1 cellular context compared by ENCODE assay signal in the genomic region with DNA sequence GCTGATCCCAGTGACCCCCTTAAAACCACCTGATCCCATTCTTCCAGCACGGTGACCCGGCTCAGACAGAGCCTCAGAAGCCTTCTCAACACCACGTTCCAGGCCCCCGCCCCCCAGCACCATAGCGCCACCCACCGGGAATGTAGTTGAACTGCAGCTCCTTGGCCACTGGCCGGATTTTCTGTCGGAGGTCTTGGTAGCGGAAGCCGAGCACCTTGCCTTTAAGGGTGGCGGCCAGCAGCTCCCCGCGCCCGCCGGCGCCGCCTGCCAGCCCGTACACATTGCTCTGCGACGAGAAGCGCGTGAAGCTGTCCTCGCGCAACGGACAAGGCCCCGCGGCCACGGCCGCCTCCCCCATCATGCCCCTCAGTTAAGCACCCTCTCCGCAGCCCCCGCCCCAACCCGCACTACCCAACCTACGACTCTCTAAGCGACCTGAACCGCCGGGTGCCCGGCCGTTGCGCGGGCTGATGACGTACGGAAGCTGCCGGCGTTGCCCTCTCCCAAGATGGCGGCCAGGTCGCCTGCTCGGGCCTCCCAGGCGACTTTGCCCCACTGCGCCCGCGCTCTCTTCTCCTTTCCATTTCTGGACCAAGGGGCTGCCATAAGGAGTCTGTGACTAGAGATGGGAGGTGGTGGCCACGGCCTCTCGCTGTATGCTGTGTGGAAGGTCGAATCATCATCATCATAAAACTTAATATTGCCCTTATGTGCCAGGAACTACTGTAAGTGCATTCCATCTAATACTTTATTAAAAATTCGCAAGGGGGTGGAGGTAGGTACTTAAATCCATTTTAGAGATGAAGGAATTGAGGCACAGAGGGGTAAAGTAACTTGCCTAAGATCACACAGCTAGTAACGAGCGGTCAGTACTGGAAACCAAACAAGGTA.
TF ChIP-seq lines count a peak whose summit lies in the region.

Gene KPTN (minus strand): TSS at position 420 of the 891 bp plus-strand sequence. CDS start 59 bp downstream, at position 361.

TF ChIP-seq in K562, 482 proteins besides CTCF, POLR2A, EP300 and RAD21 (continued from another document and continues in another):
- TF ChIP-seq, protein P1, sequence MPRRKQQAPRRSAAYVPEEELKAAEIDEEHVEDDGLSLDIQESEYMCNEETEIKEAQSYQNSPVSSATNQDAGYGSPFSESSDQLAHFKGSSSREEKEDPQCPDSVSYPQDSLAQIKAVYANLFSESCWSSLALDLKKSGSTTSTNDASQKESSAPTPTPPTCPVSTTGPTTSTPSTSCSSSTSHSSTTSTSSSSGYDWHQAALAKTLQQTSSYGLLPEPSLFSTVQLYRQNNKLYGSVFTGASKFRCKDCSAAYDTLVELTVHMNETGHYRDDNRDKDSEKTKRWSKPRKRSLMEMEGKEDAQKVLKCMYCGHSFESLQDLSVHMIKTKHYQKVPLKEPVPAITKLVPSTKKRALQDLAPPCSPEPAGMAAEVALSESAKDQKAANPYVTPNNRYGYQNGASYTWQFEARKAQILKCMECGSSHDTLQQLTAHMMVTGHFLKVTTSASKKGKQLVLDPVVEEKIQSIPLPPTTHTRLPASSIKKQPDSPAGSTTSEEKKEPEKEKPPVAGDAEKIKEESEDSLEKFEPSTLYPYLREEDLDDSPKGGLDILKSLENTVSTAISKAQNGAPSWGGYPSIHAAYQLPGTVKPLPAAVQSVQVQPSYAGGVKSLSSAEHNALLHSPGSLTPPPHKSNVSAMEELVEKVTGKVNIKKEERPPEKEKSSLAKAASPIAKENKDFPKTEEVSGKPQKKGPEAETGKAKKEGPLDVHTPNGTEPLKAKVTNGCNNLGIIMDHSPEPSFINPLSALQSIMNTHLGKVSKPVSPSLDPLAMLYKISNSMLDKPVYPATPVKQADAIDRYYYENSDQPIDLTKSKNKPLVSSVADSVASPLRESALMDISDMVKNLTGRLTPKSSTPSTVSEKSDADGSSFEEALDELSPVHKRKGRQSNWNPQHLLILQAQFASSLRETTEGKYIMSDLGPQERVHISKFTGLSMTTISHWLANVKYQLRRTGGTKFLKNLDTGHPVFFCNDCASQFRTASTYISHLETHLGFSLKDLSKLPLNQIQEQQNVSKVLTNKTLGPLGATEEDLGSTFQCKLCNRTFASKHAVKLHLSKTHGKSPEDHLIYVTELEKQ (CRISPR knock-in tag; IDR thresholded peaks at IDR 0.05): no peak
- TF ChIP-seq L3MBTL2 (IDR thresholded peaks at IDR 0.05): peak; percentile 49; the same call in 1 of the 2 replicates
- peak; percentile 98 for TF ChIP-seq ZNF696 (CRISPR knock-in tag; conservative IDR thresholded peaks at IDR 0.05)
- no peak for TF ChIP-seq ZNF347 (CRISPR knock-in tag; IDR thresholded peaks at IDR 0.05; ENCODE audit: low read depth)
- no peak for TF ChIP-seq MAFF (IDR thresholded peaks at IDR 0.05; ENCODE audit: low read length)
- TF ChIP-seq GTF2A2 (tag; IDR thresholded peaks at IDR 0.05): no peak
- TF ChIP-seq ZNF830 (CRISPR knock-in tag; IDR thresholded peaks at IDR 0.05): no peak
- TF ChIP-seq ZNF197 (CRISPR knock-in tag; IDR thresholded peaks at IDR 0.05; ENCODE audit: low read depth): peak; percentile 43; the same call in 1 of the 2 replicates
- no peak for TF ChIP-seq RERE (CRISPR knock-in tag; IDR thresholded peaks at IDR 0.05; ENCODE audit: borderline replicate concordance)
- TF ChIP-seq HMGN3 (IDR thresholded peaks at IDR 0.05; ENCODE audit: borderline replicate concordance, extremely low read depth, insufficient read length, low read depth, low read length): peak; percentile 85
- TF ChIP-seq ZNF274 (IDR thresholded peaks at IDR 0.05; ENCODE audit: borderline replicate concordance, low read depth, low read length): no peak
- 0 out of 2 replicates have a peak, but pooled peaks have one; percentile 43 for TF ChIP-seq NFIC (IDR thresholded peaks at IDR 0.05)
- no peak for TF ChIP-seq THRA (IDR thresholded peaks at IDR 0.05)
- TF ChIP-seq, protein P2, sequence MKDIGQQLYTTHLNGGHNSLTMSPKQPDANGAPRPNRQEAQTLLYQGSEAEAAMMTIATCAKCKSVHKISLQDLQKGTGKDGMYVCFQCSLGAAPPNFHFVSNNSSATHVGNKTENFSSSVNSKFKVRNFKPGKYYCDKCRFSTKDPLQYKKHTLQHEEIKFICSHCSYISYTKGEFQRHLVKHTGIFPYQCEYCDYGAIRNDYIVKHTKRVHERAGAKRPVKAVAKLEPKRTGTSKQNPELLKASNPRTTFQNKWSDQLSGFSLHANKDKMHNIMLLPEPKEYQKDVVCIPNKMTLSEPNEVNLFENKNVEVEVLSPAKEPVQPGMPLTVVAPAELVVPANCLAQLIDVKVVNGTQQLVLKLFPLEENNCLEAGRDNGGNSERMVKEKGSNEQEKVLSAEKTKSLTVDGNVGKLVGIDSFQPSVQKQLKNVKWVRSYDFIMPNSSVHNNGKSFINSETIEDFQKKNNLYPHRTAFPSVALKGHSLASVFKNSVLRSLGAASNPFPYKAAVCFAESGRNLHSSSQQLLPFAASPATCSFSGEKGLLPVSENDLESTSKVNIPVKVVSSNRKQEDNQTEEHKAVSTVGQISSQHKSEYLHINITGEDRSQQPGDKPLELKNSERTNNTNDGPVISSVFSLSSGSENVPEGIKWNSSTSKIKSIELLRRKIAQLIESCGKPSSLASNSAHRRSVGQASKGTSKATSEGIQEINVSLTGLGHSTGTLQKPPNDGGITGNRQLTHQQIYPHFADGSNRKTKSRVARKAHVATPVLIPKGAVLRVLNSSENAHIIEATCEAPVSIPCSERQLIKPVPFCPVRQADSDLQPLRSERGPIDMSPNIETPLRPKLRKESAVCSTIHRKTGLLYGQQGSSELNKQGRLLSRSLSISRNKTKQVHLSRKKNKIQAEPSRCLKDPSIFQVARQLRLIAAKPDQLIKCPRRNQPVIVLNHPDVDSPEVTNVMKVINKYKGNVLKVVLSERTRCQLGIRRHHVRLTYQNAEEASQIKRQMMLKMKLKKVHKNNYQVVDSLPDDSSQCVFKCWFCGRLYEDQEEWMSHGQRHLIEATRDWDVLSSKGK (CRISPR knock-in tag; IDR thresholded peaks at IDR 0.05): no peak
- TF ChIP-seq NFRKB (IDR thresholded peaks at IDR 0.05; ENCODE audit: low read depth): peak; percentile 99
- no peak for TF ChIP-seq MYBL2 (IDR thresholded peaks at IDR 0.05; ENCODE audit: low read depth)
- no peak for TF ChIP-seq MYBL2 (CRISPR knock-in tag; IDR thresholded peaks at IDR 0.05; ENCODE audit: borderline replicate concordance)
- TF ChIP-seq, protein P3, sequence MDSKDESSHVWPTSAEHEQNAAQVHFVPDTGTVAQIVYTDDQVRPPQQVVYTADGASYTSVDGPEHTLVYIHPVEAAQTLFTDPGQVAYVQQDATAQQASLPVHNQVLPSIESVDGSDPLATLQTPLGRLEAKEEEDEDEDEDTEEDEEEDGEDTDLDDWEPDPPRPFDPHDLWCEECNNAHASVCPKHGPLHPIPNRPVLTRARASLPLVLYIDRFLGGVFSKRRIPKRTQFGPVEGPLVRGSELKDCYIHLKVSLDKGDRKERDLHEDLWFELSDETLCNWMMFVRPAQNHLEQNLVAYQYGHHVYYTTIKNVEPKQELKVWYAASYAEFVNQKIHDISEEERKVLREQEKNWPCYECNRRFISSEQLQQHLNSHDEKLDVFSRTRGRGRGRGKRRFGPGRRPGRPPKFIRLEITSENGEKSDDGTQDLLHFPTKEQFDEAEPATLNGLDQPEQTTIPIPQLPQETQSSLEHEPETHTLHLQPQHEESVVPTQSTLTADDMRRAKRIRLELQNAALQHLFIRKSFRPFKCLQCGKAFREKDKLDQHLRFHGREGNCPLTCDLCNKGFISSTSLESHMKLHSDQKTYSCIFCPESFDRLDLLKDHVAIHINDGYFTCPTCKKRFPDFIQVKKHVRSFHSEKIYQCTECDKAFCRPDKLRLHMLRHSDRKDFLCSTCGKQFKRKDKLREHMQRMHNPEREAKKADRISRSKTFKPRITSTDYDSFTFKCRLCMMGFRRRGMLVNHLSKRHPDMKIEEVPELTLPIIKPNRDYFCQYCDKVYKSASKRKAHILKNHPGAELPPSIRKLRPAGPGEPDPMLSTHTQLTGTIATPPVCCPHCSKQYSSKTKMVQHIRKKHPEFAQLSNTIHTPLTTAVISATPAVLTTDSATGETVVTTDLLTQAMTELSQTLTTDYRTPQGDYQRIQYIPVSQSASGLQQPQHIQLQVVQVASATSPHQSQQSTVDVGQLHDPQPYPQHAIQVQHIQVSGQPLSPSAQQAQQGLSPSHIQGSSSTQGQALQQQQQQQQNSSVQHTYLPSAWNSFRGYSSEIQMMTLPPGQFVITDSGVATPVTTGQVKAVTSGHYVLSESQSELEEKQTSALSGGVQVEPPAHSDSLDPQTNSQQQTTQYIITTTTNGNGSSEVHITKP (IDR thresholded peaks at IDR 0.05; ENCODE audit: partially characterized antibody): peak; percentile 33
- peak; percentile 44 to 99; a peak in 3 of 4 replicates for TF ChIP-seq TEAD1 (CRISPR knock-in tag; IDR thresholded peaks at IDR 0.05)
- no peak for TF ChIP-seq NFXL1 (CRISPR knock-in tag; IDR thresholded peaks at IDR 0.05)
- 0 out of 2 replicates have a peak, but pooled peaks have one; percentile 10 for TF ChIP-seq E2F3 (CRISPR knock-in tag; IDR thresholded peaks at IDR 0.05)
- TF ChIP-seq, protein P4, sequence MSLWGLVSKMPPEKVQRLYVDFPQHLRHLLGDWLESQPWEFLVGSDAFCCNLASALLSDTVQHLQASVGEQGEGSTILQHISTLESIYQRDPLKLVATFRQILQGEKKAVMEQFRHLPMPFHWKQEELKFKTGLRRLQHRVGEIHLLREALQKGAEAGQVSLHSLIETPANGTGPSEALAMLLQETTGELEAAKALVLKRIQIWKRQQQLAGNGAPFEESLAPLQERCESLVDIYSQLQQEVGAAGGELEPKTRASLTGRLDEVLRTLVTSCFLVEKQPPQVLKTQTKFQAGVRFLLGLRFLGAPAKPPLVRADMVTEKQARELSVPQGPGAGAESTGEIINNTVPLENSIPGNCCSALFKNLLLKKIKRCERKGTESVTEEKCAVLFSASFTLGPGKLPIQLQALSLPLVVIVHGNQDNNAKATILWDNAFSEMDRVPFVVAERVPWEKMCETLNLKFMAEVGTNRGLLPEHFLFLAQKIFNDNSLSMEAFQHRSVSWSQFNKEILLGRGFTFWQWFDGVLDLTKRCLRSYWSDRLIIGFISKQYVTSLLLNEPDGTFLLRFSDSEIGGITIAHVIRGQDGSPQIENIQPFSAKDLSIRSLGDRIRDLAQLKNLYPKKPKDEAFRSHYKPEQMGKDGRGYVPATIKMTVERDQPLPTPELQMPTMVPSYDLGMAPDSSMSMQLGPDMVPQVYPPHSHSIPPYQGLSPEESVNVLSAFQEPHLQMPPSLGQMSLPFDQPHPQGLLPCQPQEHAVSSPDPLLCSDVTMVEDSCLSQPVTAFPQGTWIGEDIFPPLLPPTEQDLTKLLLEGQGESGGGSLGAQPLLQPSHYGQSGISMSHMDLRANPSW (CRISPR knock-in tag; IDR thresholded peaks at IDR 0.05): peak; percentile 47; the same call in 1 of the 2 replicates
- peak; percentile 38; the same call in 1 of the 2 replicates for TF ChIP-seq EGR1 (conservative IDR thresholded peaks at IDR 0.05)
- 0 out of 2 replicates have a peak, but pooled peaks have one; percentile 49 for TF ChIP-seq RHOXF2B (CRISPR knock-in tag; conservative IDR thresholded peaks at IDR 0.05)
- TF ChIP-seq DACH1 (IDR thresholded peaks at IDR 0.05; ENCODE audit: partially characterized antibody): peak; percentile 42
- TF ChIP-seq TARDBP (IDR thresholded peaks at IDR 0.05): peak; percentile 51; the same call in 1 of the 2 replicates
- TF ChIP-seq THAP7 (CRISPR knock-in tag; IDR thresholded peaks at IDR 0.05): no peak
- TF ChIP-seq MIER1 (IDR thresholded peaks at IDR 0.05; ENCODE audit: low read depth): peak; percentile 72; the same call in 1 of the 2 replicates
- peak; percentile 72; the same call in 1 of the 2 replicates for TF ChIP-seq CTBP1 (IDR thresholded peaks at IDR 0.05; ENCODE audit: borderline replicate concordance)
